Comparison of ENCODE assay signal across 15 cellular contexts in the genomic region with DNA sequence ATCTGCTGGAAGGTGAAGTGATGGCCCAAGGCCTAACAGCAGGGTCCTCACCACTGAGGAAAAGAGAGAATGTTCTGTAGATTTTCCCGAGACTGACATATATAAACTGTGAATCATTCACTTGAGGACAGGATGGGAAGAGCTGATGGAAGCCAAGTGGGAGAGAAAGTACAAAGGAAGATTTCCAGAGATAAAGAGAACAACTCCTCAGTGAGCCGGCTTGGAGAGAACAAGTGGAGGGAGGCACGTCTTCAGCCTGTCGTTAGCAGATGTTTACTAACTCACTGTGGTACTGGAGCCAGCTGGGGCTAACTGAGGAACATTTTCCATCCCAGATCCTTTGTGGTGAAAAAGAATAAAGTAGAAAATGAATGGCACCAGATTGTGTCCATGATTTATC.
DNase-seq lines count a peak whose midpoint lies in the region; ATAC-seq and TF ChIP-seq lines count a peak whose summit lies in the region.
"Had no signal": no experiment of that assay in that cellular context is flagged by ENCODE, and none has a peak within 500 bp of the region (broad histone marks: within the 10 kb centered on the region; RNA-seq: fewer than 3 reads in every experiment).

No MANE protein-coding gene starts in this region.

- WGBS in esophagus muscularis mucosa, result 33% methylated on average over 4 of the region's 4 CpGs
- WGBS in tibial nerve, 2 donors, result 55 to 58% methylated on average over 4 of the region's 4 CpGs

- H3K4me1 ChIP-seq in esophagus muscularis mucosa (peaks cover 20 to 54% (median 46%) of the 10 kb centered on the region in 4 donors), muscle layer of colon (ENCODE audit: insufficient read depth, low read length) (peaks cover 43% of the 10 kb centered on the region), tibial nerve (peaks cover 0 to 41% (median 13%) of the 10 kb centered on the region in 4 donors)
- H3K4me1 ChIP-seq: HAP-1 had no signal

- no peaks in the 10 kb centered on the region for H3K4me1 Mint-ChIP-seq in activated T-helper 17 cell treated with anti-CD3 and anti-CD28 coated beads, Interleukin-2, amount 50 U/mL, for 72 hours

- intact Hi-C loops in esophagus muscularis mucosa (cut with DNase I), result no loop called here

- TF ChIP-seq CTCF in esophagus muscularis mucosa (IDR thresholded peaks at IDR 0.05), result no peak
- no peak for TF ChIP-seq CTCF in tibial nerve (IDR thresholded peaks at IDR 0.05)

- peak overlapping the region; percentile 22 for H3K9ac ChIP-seq in muscle layer of colon (ENCODE audit: low read length)

- no peak overlapping the region for H3K27ac Mint-ChIP-seq in activated T-helper 17 cell treated with anti-CD3 and anti-CD28 coated beads, Interleukin-2, amount 50 U/mL, for 72 hours

- no peak overlapping the region for H3K4me3 Mint-ChIP-seq in activated T-helper 17 cell treated with anti-CD3 and anti-CD28 coated beads, Interleukin-2, amount 50 U/mL, for 72 hours

- H3K27me3 ChIP-seq in esophagus muscularis mucosa (no peaks in the 10 kb centered on the region), muscle layer of colon (ENCODE audit: control insufficient read depth in 1 of 2, insufficient read depth in 2 of 2, low read length in 2 of 2) (no peaks in the 10 kb centered on the region), tibial nerve (no peaks in the 10 kb centered on the region), H7 (ENCODE audit: control insufficient read depth, insufficient read depth, low read length) (no peaks in the 10 kb centered on the region)

- peak; percentile 37 for DNase-seq in HT1080 (ENCODE audit: low read depth)
- peak; percentile 82 for DNase-seq in esophagus muscularis mucosa (ENCODE audit: extremely low spot score)
- no peak for DNase-seq in tibial nerve (ENCODE audit: low spot score in 2 of 2)
- no peak for DNase-seq in activated gamma-delta T cell treated with Interleukin-2 at 50 U/mL for 16 hours
- DNase-seq in H7, result no peak
- DNase-seq: activated naive CD4-positive, alpha-beta T cell treated with Interleukin-2 at 50 U/mL for 16 hours; GDM1; MG63; stimulated activated CD4-positive, alpha-beta T cell treated with anti-CD3 and anti-CD28 coated beads, Interleukin-1b, Interleukin-23, amount 100 ng/mL, for 48 hours; T1000 had no signal

- H3K27ac ChIP-seq in esophagus muscularis mucosa (replicated peaks in 1 of 4) (peak overlapping the region; percentile 76 to 87 (median 84)), muscle layer of colon (ENCODE audit: low read depth, low read length) (peak overlapping the region; percentile 79), tibial nerve (peak overlapping the region in 3 of 4 donors; percentile 41 to 78 (median 73))
- H3K27ac ChIP-seq: neutrophil had no signal

- H3K4me3 ChIP-seq in esophagus muscularis mucosa (no peak overlapping the region), muscle layer of colon (ENCODE audit: low read depth in 1 of 2, low read length in 2 of 2) (no peak overlapping the region), tibial nerve (no peak overlapping the region), H7 (ENCODE audit: insufficient read depth, low read depth, low read length) (no peak overlapping the region)
- H3K4me3 ChIP-seq: HAP-1, MG63 had no signal

- TF ChIP-seq POLR2A in esophagus muscularis mucosa (IDR thresholded peaks at IDR 0.05; ENCODE audit: low read depth) (no peak), tibial nerve (IDR thresholded peaks at IDR 0.05) (no peak)

- no peaks in the 10 kb centered on the region for H3K9me3 Mint-ChIP-seq in activated T-helper 17 cell treated with anti-CD3 and anti-CD28 coated beads, Interleukin-2, amount 50 U/mL, for 72 hours

- H3K36me3 ChIP-seq in esophagus muscularis mucosa (no peaks in the 10 kb centered on the region), muscle layer of colon (ENCODE audit: insufficient read depth, low read length) (no peaks in the 10 kb centered on the region), tibial nerve (no peaks in the 10 kb centered on the region), H7 (replicated peaks; ENCODE audit: control insufficient read depth, insufficient read depth, low read length) (no peaks in the 10 kb centered on the region)
- H3K36me3 ChIP-seq: HAP-1, MG63, neutrophil had no signal

- peaks cover 9% of the 10 kb centered on the region for H3K27me3 Mint-ChIP-seq in activated T-helper 17 cell treated with anti-CD3 and anti-CD28 coated beads, Interleukin-2, amount 50 U/mL, for 72 hours

- H3K9me3 ChIP-seq in esophagus muscularis mucosa (no peaks in the 10 kb centered on the region), muscle layer of colon (ENCODE audit: low read length) (no peaks in the 10 kb centered on the region), tibial nerve (no peaks in the 10 kb centered on the region)
- H3K9me3 ChIP-seq: HAP-1, MG63, neutrophil had no signal

- no peaks in the 10 kb centered on the region for H3K36me3 Mint-ChIP-seq in activated T-helper 17 cell treated with anti-CD3 and anti-CD28 coated beads, Interleukin-2, amount 50 U/mL, for 72 hours (ENCODE audit: low read depth)

- no peak for TF ChIP-seq EP300 in esophagus muscularis mucosa (IDR thresholded peaks at IDR 0.05)
- no peak for TF ChIP-seq EP300 in tibial nerve (IDR thresholded peaks at IDR 0.05)

- ATAC-seq in activated T-helper 17 cell treated with anti-CD3 and anti-CD28 coated beads, Interleukin-2, amount 50 U/mL, for 72 hours (replicated peaks), result no peak
- no peak for ATAC-seq in GM19328 (IDR thresholded peaks at IDR 0.05; ENCODE audit: unreplicated experiment)

Comparison
In these comparisons a context has a peak if more than half of its experiments do, and no peak if none do; other contexts are left out.
1. DNase-seq: peak in HT1080 (single experiment) and esophagus muscularis mucosa (single experiment); none in tibial nerve (0 of 2), activated gamma-delta T cell treated with Interleukin-2 at 50 U/mL for 16 hours (single experiment) and H7 (single experiment).
2. Peak in every context shown above with its lines, with median percentiles within 50 percentile points of each other: H3K27ac ChIP-seq.